ENCODE assay signal across 8 cellular contexts in the genomic region with DNA sequence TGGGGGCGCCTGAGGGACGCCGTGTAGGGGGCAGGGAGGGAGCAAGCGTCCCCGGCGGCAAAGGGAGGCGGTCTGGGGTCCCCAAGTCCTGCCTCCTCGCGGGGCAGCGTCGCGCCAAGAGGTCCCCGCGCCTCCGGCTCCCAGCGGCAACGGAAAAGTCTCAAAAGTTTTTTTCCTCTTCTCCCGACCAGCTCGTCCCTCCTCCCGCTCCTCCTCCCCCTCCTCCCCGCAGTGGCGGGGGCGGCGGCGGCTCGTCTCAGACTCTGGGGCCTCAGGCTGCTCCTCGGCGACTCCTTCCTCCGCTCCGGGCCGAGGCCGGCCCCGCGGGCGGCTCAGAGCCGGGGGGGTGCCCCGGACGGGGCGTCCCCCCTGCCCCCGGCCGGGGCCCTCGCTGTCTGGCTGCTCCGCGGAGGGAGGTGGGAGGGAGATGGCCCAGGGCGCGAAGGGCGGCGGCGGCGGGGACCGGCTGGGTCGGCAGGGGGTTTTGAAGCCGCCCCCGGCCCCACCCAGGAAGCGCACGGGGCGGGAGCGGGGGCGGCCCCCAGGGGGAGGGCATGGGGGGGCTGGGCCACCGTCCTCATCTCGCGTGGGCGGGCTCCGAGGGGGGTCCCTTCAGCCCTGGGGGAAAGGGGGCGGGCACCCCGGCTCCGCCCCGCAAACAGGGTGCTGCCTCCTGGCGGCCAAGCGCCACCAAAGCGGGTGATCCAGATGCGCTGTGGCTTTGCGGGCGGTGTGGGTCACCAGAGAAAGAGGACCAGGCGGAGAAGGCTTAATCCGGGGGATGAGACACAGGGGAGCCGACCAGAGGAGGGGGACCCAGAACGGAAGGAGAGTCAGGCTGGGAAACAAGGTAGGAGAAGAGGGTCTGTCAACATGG. TPM values are rescaled to one million over a fixed set of nuclear protein-coding genes. Genes with fewer than 3 reads are reported as not detected.
A peak's percentile ranks its signal among the peaks of the same experiment; 100 is the strongest.
DNase-seq lines count a peak whose midpoint lies in the region; ATAC-seq and TF ChIP-seq lines count a peak whose summit lies in the region.

Gene TGFB1, minus strand, starts transcription at position 457 of the 877 bp plus-strand sequence. CDS start 878 bp downstream, outside the sequence.

- H3K4me2 ChIP-seq in BLaER1 treated with 17β-estradiol and CSF1 and Interleukin-3, amounts not matched to agents 10 nM and 100 nM, result peak within 1 kb of the TSS; percentile 84 to 97 (median 93)

- CTCF ChIA-PET in activated naive CD4-positive, alpha-beta T cell treated with anti-CD3 and anti-CD28 coated beads, Interleukin-2, amount 10 ng/mL, durations not matched to agents 7 days and 5 days (lab: Charles Lee), result interaction anchor here (0.8 to 2.7 kb wide), 5 partner anchors 10 to 52 kb away, joined by 3 to 14 read pairs (median 4); partner anchors contain the start of gene B9D2

- peak within 1 kb of the TSS; percentile 87 to 99 (median 94) for H3K4me3 ChIP-seq in BLaER1 treated with 17β-estradiol and CSF1 and Interleukin-3, amounts not matched to agents 10 nM and 100 nM
- H3K4me3 ChIP-seq in suprapubic skin, result peak within 1 kb of the TSS; percentile 69

- no peaks in the 10 kb centered on the region for H3K9me3 ChIP-seq in BLaER1 treated with 17β-estradiol and CSF1 and Interleukin-3, amounts not matched to agents 10 nM and 100 nM (replicated peaks in 1 of 11)
- no peaks in the 10 kb centered on the region for H3K9me3 ChIP-seq in suprapubic skin

- H3K36me3 Mint-ChIP-seq in activated naive CD4-positive, alpha-beta T cell treated with anti-CD3 and anti-CD28 coated beads, Interleukin-2, amount 10 ng/mL, durations not matched to agents 7 days and 5 days, result peaks cover 32% of the 10 kb centered on the region

- TF ChIP-seq POLR2A in suprapubic skin (IDR thresholded peaks at IDR 0.05), result no peak

- peak in 2 of 3 donors; percentile 32 to 33 for TF ChIP-seq CTCF in omental fat pad (IDR thresholded peaks at IDR 0.05)
- TF ChIP-seq CTCF in suprapubic skin (IDR thresholded peaks at IDR 0.05), result peak; percentile 72 to 95

- peaks cover 3% of the 10 kb centered on the region for H3K9me3 Mint-ChIP-seq in activated naive CD4-positive, alpha-beta T cell treated with anti-CD3 and anti-CD28 coated beads, Interleukin-2, amount 10 ng/mL, durations not matched to agents 7 days and 5 days

- H4K20me1 ChIP-seq in BLaER1 treated with 17β-estradiol and CSF1 and Interleukin-3, amounts not matched to agents 10 nM and 100 nM, result peaks cover 37 to 69% (median 55%) of the 10 kb centered on the region in 11 experiments

- H3K36me3 ChIP-seq in BLaER1 treated with 17β-estradiol and CSF1 and Interleukin-3, amounts not matched to agents 10 nM and 100 nM, result peaks cover 0 to 16% (median 12%) of the 10 kb centered on the region in 11 experiments; a peak in 12 of 22 replicates
- no peaks in the 10 kb centered on the region for H3K36me3 ChIP-seq in suprapubic skin

- no peaks in the 10 kb centered on the region for H3K27me3 Mint-ChIP-seq in activated naive CD4-positive, alpha-beta T cell treated with anti-CD3 and anti-CD28 coated beads, Interleukin-2, amount 10 ng/mL, durations not matched to agents 7 days and 5 days

- no peak for TF ChIP-seq EP300 in suprapubic skin (IDR thresholded peaks at IDR 0.05)

- H3K4me1 Mint-ChIP-seq in activated naive CD4-positive, alpha-beta T cell treated with anti-CD3 and anti-CD28 coated beads, Interleukin-2, amount 10 ng/mL, durations not matched to agents 7 days and 5 days, result peaks cover 63% of the 10 kb centered on the region

- no peaks in the 10 kb centered on the region for H3K27me3 ChIP-seq in BLaER1 treated with 17β-estradiol and CSF1 and Interleukin-3, amounts not matched to agents 10 nM and 100 nM
- no peaks in the 10 kb centered on the region for H3K27me3 ChIP-seq in suprapubic skin

- WGBS in suprapubic skin, result 2% methylated on average over 25 of the region's 78 CpGs

- H3K27ac Mint-ChIP-seq in activated naive CD4-positive, alpha-beta T cell treated with anti-CD3 and anti-CD28 coated beads, Interleukin-2, amount 10 ng/mL, durations not matched to agents 7 days and 5 days, result peak within 1 kb of the TSS; percentile 93

- peaks cover 48 to 70% (median 66%) of the 10 kb centered on the region in 10 experiments for H3K4me1 ChIP-seq in BLaER1 treated with 17β-estradiol and CSF1 and Interleukin-3, amounts not matched to agents 10 nM and 100 nM
- H3K4me1 ChIP-seq in suprapubic skin, result peaks cover 69% of the 10 kb centered on the region

- H3K9ac ChIP-seq in BLaER1 treated with 17β-estradiol and CSF1 and Interleukin-3, amounts not matched to agents 10 nM and 100 nM, result peak within 1 kb of the TSS; percentile 83 to 94 (median 89)

- ATAC-seq in GM19372 (IDR thresholded peaks at IDR 0.05; ENCODE audit: low read depth, unreplicated experiment), result peak; percentile 57
- peak; percentile 61 for ATAC-seq in SK-N-SH treated with all-trans-retinoic acid at 6 μM for 48 hours
- ATAC-seq in omental fat pad (ENCODE audit: low FRiP score), result peak; percentile 63

- peak within 1 kb of the TSS; percentile 92 for H3K4me3 Mint-ChIP-seq in activated naive CD4-positive, alpha-beta T cell treated with anti-CD3 and anti-CD28 coated beads, Interleukin-2, amount 10 ng/mL, durations not matched to agents 7 days and 5 days

- peak within 1 kb of the TSS; percentile 76 to 91 (median 86) for H3K27ac ChIP-seq in BLaER1 treated with 17β-estradiol and CSF1 and Interleukin-3, amounts not matched to agents 10 nM and 100 nM
- H3K27ac ChIP-seq in suprapubic skin, result peak within 1 kb of the TSS; percentile 77

- peak in 74 of 76 experiments; percentile 33 to 96 (median 88) for DNase-seq in HUDEP-2 (lab: John Stamatoyannopoulos, UW; ENCODE audit: unreplicated experiment in 76 of 76)
- DNase-seq in activated naive CD4-positive, alpha-beta T cell treated with anti-CD3 and anti-CD28 coated beads, Interleukin-2, amount 10 ng/mL, durations not matched to agents 7 days and 5 days, result peak; percentile 95
- DNase-seq in globus pallidus (ENCODE audit: low spot score), result peak; percentile 62
- DNase-seq in omental fat pad (ENCODE audit: low spot score), result peak; percentile 64
- peak; percentile 93 to 94 for DNase-seq in suprapubic skin (ENCODE audit: low spot score in 2 of 2)

TF ChIP-seq in SK-N-SH treated with all-trans-retinoic acid at 6 μM for 48 hours, 23 proteins besides CTCF, POLR2A, EP300 and RAD21:
- TF ChIP-seq, protein P1, sequence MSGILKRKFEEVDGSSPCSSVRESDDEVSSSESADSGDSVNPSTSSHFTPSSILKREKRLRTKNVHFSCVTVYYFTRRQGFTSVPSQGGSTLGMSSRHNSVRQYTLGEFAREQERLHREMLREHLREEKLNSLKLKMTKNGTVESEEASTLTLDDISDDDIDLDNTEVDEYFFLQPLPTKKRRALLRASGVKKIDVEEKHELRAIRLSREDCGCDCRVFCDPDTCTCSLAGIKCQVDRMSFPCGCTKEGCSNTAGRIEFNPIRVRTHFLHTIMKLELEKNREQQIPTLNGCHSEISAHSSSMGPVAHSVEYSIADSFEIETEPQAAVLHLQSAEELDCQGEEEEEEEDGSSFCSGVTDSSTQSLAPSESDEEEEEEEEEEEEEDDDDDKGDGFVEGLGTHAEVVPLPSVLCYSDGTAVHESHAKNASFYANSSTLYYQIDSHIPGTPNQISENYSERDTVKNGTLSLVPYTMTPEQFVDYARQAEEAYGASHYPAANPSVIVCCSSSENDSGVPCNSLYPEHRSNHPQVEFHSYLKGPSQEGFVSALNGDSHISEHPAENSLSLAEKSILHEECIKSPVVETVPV (CRISPR knock-in tag; IDR thresholded peaks at IDR 0.05), result no peak
- TF ChIP-seq, protein P2, sequence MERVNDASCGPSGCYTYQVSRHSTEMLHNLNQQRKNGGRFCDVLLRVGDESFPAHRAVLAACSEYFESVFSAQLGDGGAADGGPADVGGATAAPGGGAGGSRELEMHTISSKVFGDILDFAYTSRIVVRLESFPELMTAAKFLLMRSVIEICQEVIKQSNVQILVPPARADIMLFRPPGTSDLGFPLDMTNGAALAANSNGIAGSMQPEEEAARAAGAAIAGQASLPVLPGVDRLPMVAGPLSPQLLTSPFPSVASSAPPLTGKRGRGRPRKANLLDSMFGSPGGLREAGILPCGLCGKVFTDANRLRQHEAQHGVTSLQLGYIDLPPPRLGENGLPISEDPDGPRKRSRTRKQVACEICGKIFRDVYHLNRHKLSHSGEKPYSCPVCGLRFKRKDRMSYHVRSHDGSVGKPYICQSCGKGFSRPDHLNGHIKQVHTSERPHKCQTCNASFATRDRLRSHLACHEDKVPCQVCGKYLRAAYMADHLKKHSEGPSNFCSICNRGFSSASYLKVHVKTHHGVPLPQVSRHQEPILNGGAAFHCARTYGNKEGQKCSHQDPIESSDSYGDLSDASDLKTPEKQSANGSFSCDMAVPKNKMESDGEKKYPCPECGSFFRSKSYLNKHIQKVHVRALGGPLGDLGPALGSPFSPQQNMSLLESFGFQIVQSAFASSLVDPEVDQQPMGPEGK (CRISPR knock-in tag; IDR thresholded peaks at IDR 0.05; ENCODE audit: borderline replicate concordance), result peak; percentile 40; the same call in 1 of the 2 replicates

RNA-seq across cellular contexts. Expression of gene TGFB1, which starts in this region (rescaled TPM):
- 10 to 100 TPM; 17.6 to 43.0 (median 25.2) TPM for total RNA-seq in omental fat pad
- 10 to 100 TPM; 16.4 to 19.9 (median 17.4) TPM for total RNA-seq in suprapubic skin

Comparison
In these comparisons a context has a peak if more than half of its experiments do, and no peak if none do; other contexts are left out.
1. Peak in every context shown above with its lines: DNase-seq, ATAC-seq, H3K4me3 ChIP-seq and H3K27ac ChIP-seq.